12 cellular contexts compared by ENCODE assay signal in genomic region chr5:1108865-1109174, GRCh38. TPM values are rescaled to one million over a fixed set of nuclear protein-coding genes. Genes with fewer than 3 reads are reported as not detected.
DNase-seq lines count a peak whose midpoint lies in the region; ATAC-seq and TF ChIP-seq lines count a peak whose summit lies in the region.
"Had no signal": no experiment of that assay in that cellular context is flagged by ENCODE, and none has a peak within 500 bp of the region (broad histone marks: within the 10 kb centered on the region; RNA-seq: fewer than 3 reads in every experiment).

No MANE protein-coding gene starts in this region.

- 60% methylated on average over 1 of the region's 11 CpGs; no CpG with 5 or more reads in 1 of the 2 donors for WGBS in gastroesophageal sphincter (ENCODE audit: low coverage in 1 of 2), 2 donors

- no peaks in the 10 kb centered on the region for H3K27me3 ChIP-seq in Peyer's patch
- no peaks in the 10 kb centered on the region for H3K27me3 ChIP-seq in gastroesophageal sphincter
- H3K27me3 ChIP-seq: breast epithelium had no signal

- no peak overlapping the region for H3K27ac Mint-ChIP-seq in natural killer cell treated with Interleukin-12 subunit alpha and Interleukin-12 subunit beta and Interleukin-15 and Interleukin-18, amount 100 ng/mL, for 72 hours
- H3K27ac Mint-ChIP-seq: activated T-cell treated with anti-CD3 and anti-CD28 coated beads, Interleukin-2, amount 50 U/mL, for 72 hours had no signal

- H3K4me3 ChIP-seq in Peyer's patch (peak overlapping the region in 2 of 4 donors; percentile 92 to 97), gastroesophageal sphincter (peak overlapping the region in 1 of 2 donors; percentile 9), mucosa of descending colon (no peak overlapping the region)

- peaks cover 33 to 35% of the 10 kb centered on the region in 2 donors for H3K4me1 Mint-ChIP-seq in natural killer cell treated with Interleukin-12 subunit alpha and Interleukin-12 subunit beta and Interleukin-15 and Interleukin-18, amount 100 ng/mL, for 72 hours (ENCODE audit: low read depth in 2 of 2)

- H3K36me3 ChIP-seq in Peyer's patch (no peaks in the 10 kb centered on the region), gastroesophageal sphincter (no peaks in the 10 kb centered on the region), mucosa of descending colon (ENCODE audit: low read depth) (no peaks in the 10 kb centered on the region)
- H3K36me3 ChIP-seq: breast epithelium had no signal

- H3K4me3 Mint-ChIP-seq in natural killer cell treated with Interleukin-12 subunit alpha and Interleukin-12 subunit beta and Interleukin-15 and Interleukin-18, amount 100 ng/mL, for 72 hours: peak overlapping the region; percentile 45

- DNase-seq in CD1c-positive myeloid dendritic cell (ENCODE audit: extremely low spot score) (peak; percentile 85), Peyer's patch (no peak), NCI-H2196 (lab: John Stamatoyannopoulos, UW; ENCODE audit: unreplicated experiment) (no peak), mucosa of descending colon (no peak), ecto neural progenitor cell (ENCODE audit: low spot score) (no peak)
- DNase-seq in natural killer cell treated with Interleukin-12 subunit alpha and Interleukin-12 subunit beta and Interleukin-15 and Interleukin-18, amount 100 ng/mL, for 72 hours (ENCODE audit: low spot score): no peak
- DNase-seq: activated T-cell treated with anti-CD3 and anti-CD28 coated beads, Interleukin-2, amount 50 U/mL, for 72 hours; H7; NCI-H2029 treated with DMSO at 0.1 percent for 48 hours had no signal

- ATAC-seq in gastroesophageal sphincter (no peak), GM18870 (IDR thresholded peaks at IDR 0.05; ENCODE audit: unreplicated experiment) (no peak), mucosa of descending colon (no peak)
- ATAC-seq in natural killer cell treated with Interleukin-12 subunit alpha and Interleukin-12 subunit beta and Interleukin-15 and Interleukin-18, amount 100 ng/mL, for 72 hours: no peak
- ATAC-seq: activated T-cell treated with anti-CD3 and anti-CD28 coated beads, Interleukin-2, amount 50 U/mL, for 72 hours had no signal

- TF ChIP-seq POLR2A in Peyer's patch (IDR thresholded peaks at IDR 0.05) (no peak), gastroesophageal sphincter (IDR thresholded peaks at IDR 0.05) (no peak)

- H3K27ac ChIP-seq in Peyer's patch: peak overlapping the region; percentile 80 to 96 (median 92)
- H3K27ac ChIP-seq in gastroesophageal sphincter: peak overlapping the region in 3 of 4 donors; percentile 84 to 90 (median 88)

- H3K9me3 Mint-ChIP-seq in natural killer cell treated with Interleukin-12 subunit alpha and Interleukin-12 subunit beta and Interleukin-15 and Interleukin-18, amount 100 ng/mL, for 72 hours: no peaks in the 10 kb centered on the region
- H3K9me3 Mint-ChIP-seq: activated T-cell treated with anti-CD3 and anti-CD28 coated beads, Interleukin-2, amount 50 U/mL, for 72 hours had no signal

- H3K36me3 Mint-ChIP-seq in natural killer cell treated with Interleukin-12 subunit alpha and Interleukin-12 subunit beta and Interleukin-15 and Interleukin-18, amount 100 ng/mL, for 72 hours: no peaks in the 10 kb centered on the region

- TF ChIP-seq CTCF in Peyer's patch (IDR thresholded peaks at IDR 0.05) (no peak), gastroesophageal sphincter (IDR thresholded peaks at IDR 0.05) (no peak), mucosa of descending colon (IDR thresholded peaks at IDR 0.05) (no peak)

- H3K27me3 Mint-ChIP-seq in natural killer cell treated with Interleukin-12 subunit alpha and Interleukin-12 subunit beta and Interleukin-15 and Interleukin-18, amount 100 ng/mL, for 72 hours: no peaks in the 10 kb centered on the region

- peaks cover 10 to 67% (median 21%) of the 10 kb centered on the region in 4 donors for H3K4me1 ChIP-seq in Peyer's patch
- H3K4me1 ChIP-seq in gastroesophageal sphincter: peaks cover 0 to 80% (median 38%) of the 10 kb centered on the region in 3 donors
- peaks cover 60% of the 10 kb centered on the region for H3K4me1 ChIP-seq in mucosa of descending colon (ENCODE audit: low read depth)

- intact Hi-C loops in mucosa of descending colon (cut with DNase I, micrococcal nuclease): no loop called here

- H3K9me3 ChIP-seq in Peyer's patch (no peaks in the 10 kb centered on the region), gastroesophageal sphincter (no peaks in the 10 kb centered on the region), mucosa of descending colon (no peaks in the 10 kb centered on the region)
- H3K9me3 ChIP-seq: breast epithelium had no signal

- TF ChIP-seq EP300 in gastroesophageal sphincter (IDR thresholded peaks at IDR 0.05): no peak

RNA-seq across cellular contexts. Expression of gene SLC12A7, which starts 3.0 kb away (rescaled TPM):
- total RNA-seq in Peyer's patch: 100 to 1,000 TPM in 3 of 4 donors, 10 to 100 TPM in 1; 87.2 to 182 (median 116) TPM
- total RNA-seq in gastroesophageal sphincter: 10 to 100 TPM; 18.8 to 28.7 (median 24.5) TPM
- 10 to 100 TPM; 13.5 to 21.9 TPM for total RNA-seq in natural killer cell treated with Interleukin-12 subunit alpha and Interleukin-12 subunit beta and Interleukin-15 and Interleukin-18, amount 100 ng/mL, for 72 hours
- total RNA-seq in mucosa of descending colon: 10 to 100 TPM; 80.5 to 97.4 (median 94.1) TPM
